11 cellular contexts compared by ENCODE assay signal in the genomic region with DNA sequence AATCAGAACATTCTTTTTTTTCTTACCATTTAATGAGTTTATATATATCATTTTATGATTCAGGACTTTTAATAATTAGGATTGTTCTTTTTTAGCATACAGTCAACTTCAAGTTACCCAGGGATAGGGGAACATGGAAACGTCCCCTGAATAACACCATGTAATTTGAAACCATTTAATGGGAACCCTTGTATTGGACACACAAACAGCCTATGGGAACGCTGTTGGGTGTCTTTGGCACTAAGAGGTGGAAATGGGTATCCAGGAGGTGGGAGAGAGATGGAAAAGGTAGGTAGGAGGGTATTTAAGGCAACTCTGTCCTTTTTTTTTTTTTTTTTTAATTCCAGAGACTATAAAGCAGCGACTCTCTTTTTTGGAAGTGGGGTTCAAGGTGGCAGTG. TPM values are rescaled to one million over a fixed set of nuclear protein-coding genes. Genes with fewer than 3 reads are reported as not detected.
A peak's percentile ranks its signal among the peaks of the same experiment; 100 is the strongest.
DNase-seq lines count a peak whose midpoint lies in the region; ATAC-seq, FAIRE-seq and TF ChIP-seq lines count a peak whose summit lies in the region.
"Had no signal": no experiment of that assay in that cellular context is flagged by ENCODE, and none has a peak within 500 bp of the region (broad histone marks: within the 10 kb centered on the region; RNA-seq: fewer than 3 reads in every experiment).

No MANE protein-coding gene starts in this region.

- H3K27ac ChIP-seq in A549 (no peak overlapping the region), GM23248 (no peak overlapping the region)
- H3K27ac ChIP-seq: uterus had no signal

- H3K79me2 ChIP-seq in GM23248 (ENCODE audit: insufficient read depth) = peaks cover 82% of the 10 kb centered on the region

- TF ChIP-seq RAD21 in A549 (conservative IDR thresholded peaks at IDR 0.05 in 1 of 2, IDR thresholded peaks at IDR 0.05 in 1 of 2) = no peak

- no peaks in the 10 kb centered on the region for H3K27me3 ChIP-seq in GM23248 (replicated peaks; ENCODE audit: insufficient read depth)
- H3K27me3 ChIP-seq: uterus had no signal

- no peaks in the 10 kb centered on the region for H3K9me2 ChIP-seq in GM23248 (ENCODE audit: insufficient read depth)

- intact Hi-C loops in posterior vena cava (cut with DNase I) = no loop called here

- no peak for TF ChIP-seq EP300 in A549 (IDR thresholded peaks at IDR 0.05)

- no peak for TF ChIP-seq POLR2A in A549 (IDR thresholded peaks at IDR 0.05; ENCODE audit: low read length)

- H3K36me3 ChIP-seq in GM23248 (ENCODE audit: low read depth) = peaks cover 17% of the 10 kb centered on the region; the same call in 1 of the 2 replicates
- H3K36me3 ChIP-seq: uterus had no signal

- no peak for ATAC-seq in A549

- H4K20me1 ChIP-seq in GM23248 (ENCODE audit: insufficient read depth) = peaks cover 22% of the 10 kb centered on the region

- FAIRE-seq in A549 (lab: Jason Lieb, UNC) = no peak

- H3F3A ChIP-seq in GM23248 (ENCODE audit: insufficient read depth) = peaks cover 35% of the 10 kb centered on the region

- H3K4me3 ChIP-seq in A549 (no peak overlapping the region), GM23248 (peak overlapping the region; percentile 98), fibroblast of villous mesenchyme (ENCODE audit: low read depth, low read length) (no peak overlapping the region)

- H3K9me3 ChIP-seq in A549 (no peaks in the 10 kb centered on the region), GM23248 (ENCODE audit: low read depth) (no peaks in the 10 kb centered on the region)
- H3K9me3 ChIP-seq: uterus had no signal

- CTCF ChIA-PET in A549 (lab: Yijun Ruan, JAX) = no interaction called here
- CTCF ChIA-PET in GM10248 (lab: Yijun Ruan, JAX) = interaction anchor here (1.4 kb wide), 1 partner anchor 8 kb away, joined by 4 read pairs; no protein-coding TSS in a partner anchor

- H3K4me2 ChIP-seq in A549 (peak overlapping the region; percentile 82), GM23248 (ENCODE audit: unreplicated experiment) (peak overlapping the region; percentile 98)

- POLR2A ChIA-PET in A549 (lab: Yijun Ruan, JAX) = no interaction called here
- POLR2A ChIA-PET in GM10248 (lab: Yijun Ruan, JAX) = no interaction called here

- no peak overlapping the region for H2AFZ ChIP-seq in GM23248

- TF ChIP-seq CTCF in A549 (IDR thresholded peaks at IDR 0.05) (no peak), fibroblast of villous mesenchyme (IDR thresholded peaks at IDR 0.05; ENCODE audit: insufficient read depth, low read depth, low read length) (no peak), GM10248 (IDR thresholded peaks at IDR 0.05; ENCODE audit: control extremely low read depth, extremely low read depth, low read depth, missing control alignments) (no peak)

- no peak for DNase-seq in A549 (ENCODE audit: low read depth in 1 of 2, low spot score in 1 of 2)
- DNase-seq in GM23248 = no peak
- peak; percentile 17 for DNase-seq in SW480 (ENCODE audit: low spot score)
- peak; percentile 20 for DNase-seq in fibroblast of villous mesenchyme (ENCODE audit: low read depth)
- no peak for DNase-seq in posterior vena cava (ENCODE audit: low spot score)
- no peak for DNase-seq in GM10248 (ENCODE audit: extremely low spot score)
- DNase-seq in CD1c-positive myeloid dendritic cell (ENCODE audit: extremely low spot score) = no peak
- no peak for DNase-seq in A172 (ENCODE audit: low spot score)
- DNase-seq: activated CD4-positive, CD25-positive, alpha-beta regulatory T cell treated with anti-CD3 and anti-CD28 coated beads, Interleukin-2, amount 50 U/mL, for 72 hours; NCI-H446 treated with DMSO at 0.1 percent for 48 hours; uterus had no signal

- WGBS in A549 (ENCODE audit: missing lambda C conversion rate) = 71% methylated on average over 3 of the region's 3 CpGs
- WGBS in GM23248 (ENCODE audit: low coverage in 1 of 2, low lambda C conversion rate in 2 of 2, missing lambda C conversion rate in 2 of 2), 2 experiments = 28 to 31% methylated on average over 3 of the region's 3 CpGs

- H3K4me1 ChIP-seq in A549 = peaks cover 30% of the 10 kb centered on the region
- H3K4me1 ChIP-seq in GM23248 (ENCODE audit: insufficient read depth) = peaks cover 38% of the 10 kb centered on the region
- H3K4me1 ChIP-seq: uterus had no signal

- H3K9ac ChIP-seq in GM23248 = no peak overlapping the region; the same call in 1 of the 2 replicates

- in situ Hi-C loops in GM23248 (cut with MboI) = no loop called here

TF ChIP-seq in A549, 52 proteins besides CTCF, POLR2A, EP300 and RAD21 (continues in another document):
- no peak for TF ChIP-seq CBX8 (IDR thresholded peaks at IDR 0.05)
- no peak for TF ChIP-seq HOXB13 (CRISPR knock-in tag; IDR thresholded peaks at IDR 0.05; ENCODE audit: low read depth)
- no peak for TF ChIP-seq FOSL2 (IDR thresholded peaks at IDR 0.05)
- no peak for TF ChIP-seq FOSL2 (CRISPR knock-in tag; IDR thresholded peaks at IDR 0.05)
- no peak for TF ChIP-seq NPAS2 (CRISPR knock-in tag; IDR thresholded peaks at IDR 0.05; ENCODE audit: borderline replicate concordance)
- TF ChIP-seq, protein P1, sequence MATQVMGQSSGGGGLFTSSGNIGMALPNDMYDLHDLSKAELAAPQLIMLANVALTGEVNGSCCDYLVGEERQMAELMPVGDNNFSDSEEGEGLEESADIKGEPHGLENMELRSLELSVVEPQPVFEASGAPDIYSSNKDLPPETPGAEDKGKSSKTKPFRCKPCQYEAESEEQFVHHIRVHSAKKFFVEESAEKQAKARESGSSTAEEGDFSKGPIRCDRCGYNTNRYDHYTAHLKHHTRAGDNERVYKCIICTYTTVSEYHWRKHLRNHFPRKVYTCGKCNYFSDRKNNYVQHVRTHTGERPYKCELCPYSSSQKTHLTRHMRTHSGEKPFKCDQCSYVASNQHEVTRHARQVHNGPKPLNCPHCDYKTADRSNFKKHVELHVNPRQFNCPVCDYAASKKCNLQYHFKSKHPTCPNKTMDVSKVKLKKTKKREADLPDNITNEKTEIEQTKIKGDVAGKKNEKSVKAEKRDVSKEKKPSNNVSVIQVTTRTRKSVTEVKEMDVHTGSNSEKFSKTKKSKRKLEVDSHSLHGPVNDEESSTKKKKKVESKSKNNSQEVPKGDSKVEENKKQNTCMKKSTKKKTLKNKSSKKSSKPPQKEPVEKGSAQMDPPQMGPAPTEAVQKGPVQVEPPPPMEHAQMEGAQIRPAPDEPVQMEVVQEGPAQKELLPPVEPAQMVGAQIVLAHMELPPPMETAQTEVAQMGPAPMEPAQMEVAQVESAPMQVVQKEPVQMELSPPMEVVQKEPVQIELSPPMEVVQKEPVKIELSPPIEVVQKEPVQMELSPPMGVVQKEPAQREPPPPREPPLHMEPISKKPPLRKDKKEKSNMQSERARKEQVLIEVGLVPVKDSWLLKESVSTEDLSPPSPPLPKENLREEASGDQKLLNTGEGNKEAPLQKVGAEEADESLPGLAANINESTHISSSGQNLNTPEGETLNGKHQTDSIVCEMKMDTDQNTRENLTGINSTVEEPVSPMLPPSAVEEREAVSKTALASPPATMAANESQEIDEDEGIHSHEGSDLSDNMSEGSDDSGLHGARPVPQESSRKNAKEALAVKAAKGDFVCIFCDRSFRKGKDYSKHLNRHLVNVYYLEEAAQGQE (IDR thresholded peaks at IDR 0.05) = no peak
- TF ChIP-seq, protein P2, sequence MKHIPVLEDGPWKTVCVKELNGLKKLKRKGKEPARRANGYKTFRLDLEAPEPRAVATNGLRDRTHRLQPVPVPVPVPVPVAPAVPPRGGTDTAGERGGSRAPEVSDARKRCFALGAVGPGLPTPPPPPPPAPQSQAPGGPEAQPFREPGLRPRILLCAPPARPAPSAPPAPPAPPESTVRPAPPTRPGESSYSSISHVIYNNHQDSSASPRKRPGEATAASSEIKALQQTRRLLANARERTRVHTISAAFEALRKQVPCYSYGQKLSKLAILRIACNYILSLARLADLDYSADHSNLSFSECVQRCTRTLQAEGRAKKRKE (CRISPR knock-in tag; IDR thresholded peaks at IDR 0.05; ENCODE audit: low read depth) = no peak
- no peak for TF ChIP-seq CEBPB (IDR thresholded peaks at IDR 0.05)
- TF ChIP-seq TP53 (CRISPR knock-in tag; IDR thresholded peaks at IDR 0.05) = no peak
- no peak for TF ChIP-seq ZNF302 (CRISPR knock-in tag; IDR thresholded peaks at IDR 0.05)
- TF ChIP-seq, protein P3, sequence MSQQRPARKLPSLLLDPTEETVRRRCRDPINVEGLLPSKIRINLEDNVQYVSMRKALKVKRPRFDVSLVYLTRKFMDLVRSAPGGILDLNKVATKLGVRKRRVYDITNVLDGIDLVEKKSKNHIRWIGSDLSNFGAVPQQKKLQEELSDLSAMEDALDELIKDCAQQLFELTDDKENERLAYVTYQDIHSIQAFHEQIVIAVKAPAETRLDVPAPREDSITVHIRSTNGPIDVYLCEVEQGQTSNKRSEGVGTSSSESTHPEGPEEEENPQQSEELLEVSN (IDR thresholded peaks at IDR 0.05; ENCODE audit: borderline replicate concordance, low read depth) = no peak
- TF ChIP-seq, protein P4, sequence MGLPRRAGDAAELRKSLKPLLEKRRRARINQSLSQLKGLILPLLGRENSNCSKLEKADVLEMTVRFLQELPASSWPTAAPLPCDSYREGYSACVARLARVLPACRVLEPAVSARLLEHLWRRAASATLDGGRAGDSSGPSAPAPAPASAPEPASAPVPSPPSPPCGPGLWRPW (IDR thresholded peaks at IDR 0.05) = no peak
- TF ChIP-seq HDAC2 (IDR thresholded peaks at IDR 0.05) = no peak

RNA-seq across cellular contexts. Expression of a gene that starts 2.6 kb away (rescaled TPM):
- polyA plus RNA-seq in A549 (2011; rRNA removed) (49.5 and 75.7 TPM in 2 replicates), A549 (2017; fragmentation: RNase III; extraction: RNeasy Plus Mini Kit Qiagen cat#74134 plus additional on column Dnase treatment) (47.8 to 50.0 TPM (median 49.5 TPM) in 3 replicates), GM23248 (2016; fragmentation: Nextera tagmentation; extraction: Ambion mirVana) (44.3 and 47.3 TPM in 2 replicates)
- 26.6 and 39.9 TPM in 2 replicates for polyA plus RNA-seq in A549 (2012; cell fraction: cytosol; rRNA removed)
- 33.5 and 60.9 TPM in 2 replicates for polyA plus RNA-seq in A549 (2012; cell fraction: nucleus; rRNA removed)
- polyA minus RNA-seq in A549 (2011; rRNA and poly(A)+ RNA removed) = 17.9 and 21.6 TPM in 2 replicates
- total RNA-seq in GM23248 (2014; rRNA removed; shearing (Covaris generic)) = 35.3 and 39.7 TPM in 2 replicates
- total RNA-seq in fibroblast of villous mesenchyme (50.3 and 57.0 TPM in 2 replicates), posterior vena cava (10 to 100 TPM; 74.9 to 77.5 TPM)
- total RNA-seq in A172 (2014; rRNA removed; shearing (Covaris generic)) = 63.1 and 77.4 TPM in 2 replicates

RNA-seq across cellular contexts. Expression of a gene that starts 21.2 kb away (rescaled TPM):
- polyA plus RNA-seq in A549 (2011; rRNA removed) (21.1 and 23.4 TPM in 2 replicates), A549 (2017; fragmentation: RNase III; extraction: RNeasy Plus Mini Kit Qiagen cat#74134 plus additional on column Dnase treatment) (18.9 to 22.4 TPM (median 20.5 TPM) in 3 replicates), GM23248 (2016; fragmentation: Nextera tagmentation; extraction: Ambion mirVana) (30.4 and 35.1 TPM in 2 replicates)
- polyA plus RNA-seq in A549 (2012; cell fraction: cytosol; rRNA removed) = 40.5 and 43.6 TPM in 2 replicates
- 17.6 and 23.0 TPM in 2 replicates for polyA plus RNA-seq in A549 (2012; cell fraction: nucleus; rRNA removed)
- polyA minus RNA-seq in A549 (2011; rRNA and poly(A)+ RNA removed) = 4.8 and 10.5 TPM in 2 replicates
- 6.8 and 9.5 TPM in 2 replicates for total RNA-seq in GM23248 (2014; rRNA removed; shearing (Covaris generic))
- total RNA-seq in fibroblast of villous mesenchyme (8.4 and 13.4 TPM in 2 replicates), posterior vena cava (10 to 100 TPM in 1 of 2 donors, 1 to 10 TPM in 1; 7.9 to 12.8 TPM)
- total RNA-seq in A172 (2014; rRNA removed; shearing (Covaris generic)) = 4.9 and 7.5 TPM in 2 replicates

Comparison
In these comparisons a context has a peak if more than half of its experiments do, and no peak if none do; other contexts are left out.
1. DNase-seq: peak in SW480 (single experiment) and fibroblast of villous mesenchyme (single experiment); none in A549 (0 of 2), GM23248 (single experiment), posterior vena cava (single experiment), GM10248 (single experiment), CD1c-positive myeloid dendritic cell (single experiment) and A172 (single experiment).